1 cellular context compared by ENCODE assay signal in the genomic region with DNA sequence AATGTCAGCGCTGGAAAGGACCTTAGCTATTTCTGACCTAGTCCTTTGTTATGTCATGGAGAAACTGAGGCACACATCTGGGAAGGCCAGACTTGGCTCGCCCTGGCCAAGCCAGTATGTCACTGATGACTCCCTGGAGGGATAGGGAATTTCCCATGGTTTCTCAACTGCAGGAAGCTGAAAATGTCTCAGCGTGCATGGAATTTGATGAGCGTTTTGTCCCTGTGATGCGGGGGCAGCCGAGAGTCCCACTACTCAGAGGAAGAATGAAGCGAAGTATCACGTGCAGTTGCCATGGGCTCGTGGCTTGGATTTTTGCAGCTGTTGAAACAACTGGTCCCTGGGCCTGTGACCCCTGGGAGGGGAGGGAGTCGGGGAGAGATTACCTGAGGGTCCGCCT.
TF ChIP-seq lines count a peak whose summit lies in the region.

No MANE protein-coding gene starts in this region.

TF ChIP-seq in HepG2, 621 proteins besides CTCF, POLR2A, EP300 and RAD21:
- no peak for TF ChIP-seq KLF12 (CRISPR knock-in tag; IDR thresholded peaks at IDR 0.05; ENCODE audit: borderline replicate concordance)
- TF ChIP-seq, protein P1, sequence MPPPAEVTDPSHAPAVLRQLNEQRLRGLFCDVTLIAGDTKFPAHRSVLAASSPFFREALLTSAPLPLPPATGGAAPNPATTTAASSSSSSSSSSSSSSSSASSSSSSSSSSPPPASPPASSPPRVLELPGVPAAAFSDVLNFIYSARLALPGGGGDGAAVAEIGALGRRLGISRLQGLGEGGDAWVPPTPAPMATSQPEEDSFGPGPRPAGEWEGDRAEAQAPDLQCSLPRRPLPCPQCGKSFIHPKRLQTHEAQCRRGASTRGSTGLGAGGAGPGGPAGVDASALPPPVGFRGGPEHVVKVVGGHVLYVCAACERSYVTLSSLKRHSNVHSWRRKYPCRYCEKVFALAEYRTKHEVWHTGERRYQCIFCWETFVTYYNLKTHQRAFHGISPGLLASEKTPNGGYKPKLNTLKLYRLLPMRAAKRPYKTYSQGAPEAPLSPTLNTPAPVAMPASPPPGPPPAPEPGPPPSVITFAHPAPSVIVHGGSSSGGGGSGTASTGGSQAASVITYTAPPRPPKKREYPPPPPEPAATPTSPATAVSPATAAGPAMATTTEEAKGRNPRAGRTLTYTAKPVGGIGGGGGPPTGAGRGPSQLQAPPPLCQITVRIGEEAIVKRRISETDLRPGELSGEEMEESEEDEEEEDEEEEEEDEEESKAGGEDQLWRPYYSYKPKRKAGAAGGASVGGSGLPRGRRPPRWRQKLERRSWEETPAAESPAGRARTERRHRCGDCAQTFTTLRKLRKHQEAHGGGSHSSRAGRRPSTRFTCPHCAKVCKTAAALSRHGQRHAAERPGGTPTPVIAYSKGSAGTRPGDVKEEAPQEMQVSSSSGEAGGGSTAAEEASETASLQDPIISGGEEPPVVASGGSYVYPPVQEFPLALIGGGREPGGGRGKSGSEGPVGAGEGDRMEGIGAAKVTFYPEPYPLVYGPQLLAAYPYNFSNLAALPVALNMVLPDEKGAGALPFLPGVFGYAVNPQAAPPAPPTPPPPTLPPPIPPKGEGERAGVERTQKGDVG (CRISPR knock-in tag; IDR thresholded peaks at IDR 0.05; ENCODE audit: borderline replicate concordance): no peak
